ENCODE assay signal across 1 cellular context in the genomic region with DNA sequence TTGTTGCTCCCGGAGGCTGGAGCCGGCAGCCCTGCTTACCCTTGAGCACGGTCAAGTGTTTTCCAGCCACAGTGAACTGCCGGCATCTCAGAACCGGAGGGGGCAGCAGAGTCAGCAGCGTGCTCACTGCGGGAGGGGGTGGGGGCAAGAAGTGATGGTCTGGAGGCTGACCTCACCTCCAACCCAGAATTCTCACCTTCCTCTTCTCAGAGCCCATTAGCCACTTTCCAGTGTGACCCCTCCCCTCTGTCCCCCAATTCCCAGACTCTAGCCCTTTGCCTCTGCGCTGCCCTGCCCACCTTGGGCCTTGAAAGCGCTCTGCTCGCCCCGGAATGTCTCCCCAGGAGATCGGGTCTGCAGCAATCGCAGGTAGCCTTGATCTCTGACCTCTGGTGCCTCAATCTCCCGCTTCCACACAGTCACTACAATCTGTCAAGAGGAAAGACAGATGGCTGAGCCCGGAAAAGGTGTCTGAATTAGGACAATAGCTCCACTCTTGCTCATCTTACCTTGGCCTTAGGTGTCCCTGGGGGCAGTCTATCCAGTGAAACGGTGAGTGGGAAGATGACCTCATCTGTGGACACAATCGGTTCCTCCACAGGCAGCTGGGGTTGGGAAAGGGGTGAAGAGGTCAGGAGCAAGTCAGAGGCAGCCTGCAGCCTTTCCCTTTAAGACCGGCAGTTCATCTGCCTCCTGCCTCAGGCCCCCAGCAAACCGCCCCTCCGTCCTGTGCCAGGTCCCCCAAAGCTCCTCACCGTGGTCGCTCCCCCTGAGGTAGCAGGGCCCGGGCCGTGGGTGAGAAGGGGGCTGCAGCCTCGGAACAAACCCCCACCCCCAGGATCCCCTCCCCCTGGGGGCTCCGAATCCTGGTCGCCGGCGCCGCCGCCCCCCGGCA.
A peak's percentile ranks its signal among the peaks of the same experiment; 100 is the strongest.
TF ChIP-seq lines count a peak whose summit lies in the region.

No MANE protein-coding gene starts in this region.

TF ChIP-seq in GM12878, 131 proteins besides CTCF, POLR2A, EP300 and RAD21:
- TF ChIP-seq CBX5 (IDR thresholded peaks at IDR 0.05; ENCODE audit: low read depth) (no peak), BHLHE40 (IDR thresholded peaks at IDR 0.05; ENCODE audit: borderline replicate concordance in 1 of 2, low read depth in 2 of 2, low read length in 1 of 2) (peak in 1 of 2 experiments; percentile 22; a peak in 1 of 4 replicates), SRF (IDR thresholded peaks at IDR 0.05; ENCODE audit: low read depth in 2 of 2, low read length in 2 of 2) (no peak), BACH1 (IDR thresholded peaks at IDR 0.05; ENCODE audit: borderline replicate concordance) (no peak), SUZ12 (IDR thresholded peaks at IDR 0.05; ENCODE audit: unreplicated experiment) (no peak), DPF2 (IDR thresholded peaks at IDR 0.05) (no peak), RBBP5 (conservative IDR thresholded peaks at IDR 0.05) (no peak), SMARCA5 (IDR thresholded peaks at IDR 0.05) (no peak), FOS (IDR thresholded peaks at IDR 0.05; ENCODE audit: borderline replicate concordance, extremely low read depth, insufficient read length) (no peak), CHD4 (IDR thresholded peaks at IDR 0.05) (no peak), NR2F1 (conservative IDR thresholded peaks at IDR 0.05) (peak; percentile 63; the same call in 1 of the 2 replicates), ZZZ3 (IDR thresholded peaks at IDR 0.05; ENCODE audit: control insufficient read depth, insufficient read length, low read depth) (no peak), POLR2AphosphoS2 (IDR thresholded peaks at IDR 0.05; ENCODE audit: low read depth, low read length) (0 out of 2 replicates have a peak, but pooled peaks have one; percentile 27), RFX5 (IDR thresholded peaks at IDR 0.05; ENCODE audit: low read depth, low read length) (no peak), HDAC6 (IDR thresholded peaks at IDR 0.05; ENCODE audit: unreplicated experiment) (no peak)
- TF ChIP-seq, protein P1, sequence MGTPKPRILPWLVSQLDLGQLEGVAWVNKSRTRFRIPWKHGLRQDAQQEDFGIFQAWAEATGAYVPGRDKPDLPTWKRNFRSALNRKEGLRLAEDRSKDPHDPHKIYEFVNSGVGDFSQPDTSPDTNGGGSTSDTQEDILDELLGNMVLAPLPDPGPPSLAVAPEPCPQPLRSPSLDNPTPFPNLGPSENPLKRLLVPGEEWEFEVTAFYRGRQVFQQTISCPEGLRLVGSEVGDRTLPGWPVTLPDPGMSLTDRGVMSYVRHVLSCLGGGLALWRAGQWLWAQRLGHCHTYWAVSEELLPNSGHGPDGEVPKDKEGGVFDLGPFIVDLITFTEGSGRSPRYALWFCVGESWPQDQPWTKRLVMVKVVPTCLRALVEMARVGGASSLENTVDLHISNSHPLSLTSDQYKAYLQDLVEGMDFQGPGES (IDR thresholded peaks at IDR 0.05), result no peak
- TF ChIP-seq, protein P2, sequence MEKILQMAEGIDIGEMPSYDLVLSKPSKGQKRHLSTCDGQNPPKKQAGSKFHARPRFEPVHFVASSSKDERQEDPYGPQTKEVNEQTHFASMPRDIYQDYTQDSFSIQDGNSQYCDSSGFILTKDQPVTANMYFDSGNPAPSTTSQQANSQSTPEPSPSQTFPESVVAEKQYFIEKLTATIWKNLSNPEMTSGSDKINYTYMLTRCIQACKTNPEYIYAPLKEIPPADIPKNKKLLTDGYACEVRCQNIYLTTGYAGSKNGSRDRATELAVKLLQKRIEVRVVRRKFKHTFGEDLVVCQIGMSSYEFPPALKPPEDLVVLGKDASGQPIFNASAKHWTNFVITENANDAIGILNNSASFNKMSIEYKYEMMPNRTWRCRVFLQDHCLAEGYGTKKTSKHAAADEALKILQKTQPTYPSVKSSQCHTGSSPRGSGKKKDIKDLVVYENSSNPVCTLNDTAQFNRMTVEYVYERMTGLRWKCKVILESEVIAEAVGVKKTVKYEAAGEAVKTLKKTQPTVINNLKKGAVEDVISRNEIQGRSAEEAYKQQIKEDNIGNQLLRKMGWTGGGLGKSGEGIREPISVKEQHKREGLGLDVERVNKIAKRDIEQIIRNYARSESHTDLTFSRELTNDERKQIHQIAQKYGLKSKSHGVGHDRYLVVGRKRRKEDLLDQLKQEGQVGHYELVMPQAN (conservative IDR thresholded peaks at IDR 0.05), result no peak
